In the genomic region with DNA sequence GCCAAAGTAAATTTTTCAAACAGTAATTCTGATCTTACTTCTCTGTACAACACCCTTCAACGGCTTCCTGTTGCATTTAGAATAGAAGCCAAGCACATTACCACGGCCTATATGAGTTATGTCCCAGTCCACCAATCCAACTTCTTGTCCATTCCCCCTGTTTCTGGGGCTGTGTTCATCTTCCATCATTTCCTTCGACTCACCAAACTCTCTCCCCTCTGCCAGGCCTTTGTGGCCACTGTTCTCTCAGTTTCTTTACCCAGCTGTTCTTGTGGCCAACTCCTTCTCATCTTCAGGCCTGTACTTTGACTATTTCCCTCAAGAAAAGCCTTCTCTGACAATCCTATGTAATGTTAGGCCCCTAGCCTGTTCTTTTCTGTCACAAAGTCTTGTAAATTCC, we compare ENCODE assay signal across 17 cellular contexts.
"Had no signal": no experiment of that assay in that cellular context is flagged by ENCODE, and none has a peak within 500 bp of the region (broad histone marks: within the 10 kb centered on the region; RNA-seq: fewer than 3 reads in every experiment).

No MANE protein-coding gene starts in this region.

- H3K9me3 ChIP-seq: esophagus squamous epithelium, prostate gland, right atrium auricular region, tibial nerve, uterus had no signal

- H3K9me3 Mint-ChIP-seq: activated naive CD4-positive, alpha-beta T cell treated with anti-CD3 and anti-CD28 coated beads for 36 hours; activated T-helper 2 cell treated with anti-CD3 and anti-CD28 coated beads, Interferon-gamma antibody, Interleukin-2, Interleukin-4, amounts not matched to agents 10 μg/mL and 5 μg/mL and 100 μg/mL, durations not matched to agents 14 hours and 24 hours and 36 hours; brain; effector memory CD8-positive, alpha-beta T cell; neural progenitor cell had no signal

- DNase-seq: activated CD4-positive, CD25-positive, alpha-beta regulatory T cell; activated naive CD4-positive, alpha-beta T cell treated with anti-CD3 and anti-CD28 coated beads for 36 hours; caudate nucleus; effector memory CD8-positive, alpha-beta T cell; esophagus squamous epithelium; immature natural killer cell; left ventricle myocardium superior; naive thymus-derived CD4-positive, alpha-beta T cell; stimulated activated naive CD8-positive, alpha-beta T cell treated with anti-CD3 and anti-CD28 coated beads, Interleukin-15, Interleukin-2, amounts not matched to agents 100 U/mL and 50 U/mL, for 24 hours; uterus had no signal

- H3K36me3 Mint-ChIP-seq: brain, neural progenitor cell had no signal

- ATAC-seq: effector memory CD8-positive, alpha-beta T cell; left ventricle myocardium superior; naive thymus-derived CD4-positive, alpha-beta T cell; stimulated activated naive CD8-positive, alpha-beta T cell treated with anti-CD3 and anti-CD28 coated beads, Interleukin-15, Interleukin-2, amounts not matched to agents 100 U/mL and 50 U/mL, for 24 hours had no signal

- H3K27ac Mint-ChIP-seq: activated naive CD4-positive, alpha-beta T cell treated with anti-CD3 and anti-CD28 coated beads for 36 hours; activated T-helper 2 cell treated with anti-CD3 and anti-CD28 coated beads, Interferon-gamma antibody, Interleukin-2, Interleukin-4, amounts not matched to agents 10 μg/mL and 5 μg/mL and 100 μg/mL, durations not matched to agents 14 hours and 24 hours and 36 hours; brain; effector memory CD8-positive, alpha-beta T cell; neural progenitor cell had no signal

- H3K36me3 ChIP-seq: esophagus squamous epithelium, neural progenitor cell, prostate gland, right atrium auricular region, uterus had no signal

- H3K4me3 ChIP-seq: esophagus squamous epithelium, neural progenitor cell, prostate gland, right atrium auricular region, skin epidermis, tibial nerve, uterus had no signal

- H3K27ac ChIP-seq: esophagus squamous epithelium, neural progenitor cell, prostate gland, right atrium auricular region, skin epidermis, tibial nerve, uterus had no signal

- H3K27me3 ChIP-seq: esophagus squamous epithelium, neural progenitor cell, right atrium auricular region, tibial nerve, uterus had no signal
